18 cellular contexts compared by ENCODE assay signal in the genomic region with DNA sequence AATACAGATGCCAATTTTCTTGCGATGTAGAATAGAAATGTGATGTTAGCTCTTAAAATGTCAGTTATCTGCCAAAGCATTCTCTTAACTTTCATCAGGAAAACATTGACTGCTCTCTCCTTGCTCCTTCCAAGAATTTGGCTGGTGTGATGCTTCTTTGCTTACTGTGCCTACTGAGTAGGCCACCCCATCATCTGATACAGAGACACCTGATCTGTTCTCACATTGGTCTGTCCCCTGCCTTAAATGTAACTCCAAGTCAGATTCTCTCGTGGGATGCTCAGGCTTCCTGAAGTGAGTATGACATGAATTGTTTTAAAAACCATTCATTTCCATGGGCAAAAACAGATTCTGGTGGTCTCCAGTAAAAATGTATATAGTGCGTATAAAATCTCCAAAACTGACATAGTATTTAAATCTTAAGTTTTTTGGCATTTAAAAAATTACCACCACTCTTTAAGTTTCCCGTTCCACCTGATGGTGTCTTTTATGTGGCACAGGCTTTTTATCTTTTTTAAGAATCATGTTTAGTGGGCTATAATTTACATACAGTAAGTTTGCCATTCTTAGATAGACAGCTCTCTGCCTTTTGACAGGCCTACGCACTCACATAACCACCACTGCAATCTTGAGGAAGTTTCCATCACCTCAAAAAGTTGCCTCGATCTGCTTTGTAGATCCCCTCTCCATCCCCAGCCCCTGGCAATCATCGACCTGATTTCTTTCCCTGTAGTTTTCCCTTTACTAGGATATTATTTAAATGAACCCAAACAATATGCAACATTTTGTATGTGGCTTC. TPM values are rescaled to one million over a fixed set of nuclear protein-coding genes. Genes with fewer than 3 reads are reported as not detected.
A peak's percentile ranks its signal among the peaks of the same experiment; 100 is the strongest.
DNase-seq lines count a peak whose midpoint lies in the region; ATAC-seq, FAIRE-seq and TF ChIP-seq lines count a peak whose summit lies in the region.
"Had no signal": no experiment of that assay in that cellular context is flagged by ENCODE, and none has a peak within 500 bp of the region (broad histone marks: within the 10 kb centered on the region; RNA-seq: fewer than 3 reads in every experiment).

No MANE protein-coding gene starts in this region.

- H3K4me3 ChIP-seq in GM12878 (no peak overlapping the region), left ventricle myocardium inferior (no peak overlapping the region)
- H3K4me3 ChIP-seq: SK-N-MC, transverse colon had no signal

- POLR2A ChIA-PET in GM12878 (lab: Charles Lee): no interaction called here

- no peak for TF ChIP-seq CTCF in GM12878 (IDR thresholded peaks at IDR 0.05 in 2 of 3, conservative IDR thresholded peaks at IDR 0.05 in 1 of 3; ENCODE audit: control insufficient read depth in 2 of 3, extremely low read depth in 1 of 3, insufficient read depth in 1 of 3, low read depth in 3 of 3, low read length in 3 of 3)
- no peak for TF ChIP-seq CTCF in left ventricle myocardium inferior (IDR thresholded peaks at IDR 0.05; ENCODE audit: borderline replicate concordance)

- H3K27me3 ChIP-seq in GM12878 (replicated peaks in 1 of 2; ENCODE audit: control insufficient read depth in 2 of 2, insufficient read depth in 2 of 2, low read length in 1 of 2): no peaks in the 10 kb centered on the region
- no peaks in the 10 kb centered on the region for H3K27me3 ChIP-seq in left ventricle myocardium inferior (ENCODE audit: low read depth)
- H3K27me3 ChIP-seq: transverse colon had no signal

- RAD21 ChIA-PET in GM12878 (lab: Charles Lee; ENCODE audit: unreplicated experiment): interaction anchor here (1.0 to 1.1 kb wide), 2 partner anchors 58 to 307 kb away, joined by 3 to 4 read pairs; no protein-coding TSS in a partner anchor

- peaks cover 52% of the 10 kb centered on the region for H3K36me3 Mint-ChIP-seq in T-helper 2 cell treated with Interferon-gamma antibody and Interleukin-4, amounts not matched to agents 5 μg/mL and 100 μg/mL, for 36 hours (ENCODE audit: low read depth)
- H3K36me3 Mint-ChIP-seq in stimulated activated naive CD8-positive, alpha-beta T cell treated with anti-CD3 and anti-CD28 coated beads, Interleukin-15, Interleukin-2, amounts not matched to agents 100 ng/mL and 50 ng/mL, for 24 hours (ENCODE audit: low read depth): peaks cover 61% of the 10 kb centered on the region

- no peak for FAIRE-seq in GM12878 (lab: Jason Lieb, UNC)
- FAIRE-seq: kidney, RCC 7860 had no signal

- no peak for TF ChIP-seq RAD21 in GM12878 (IDR thresholded peaks at IDR 0.05; ENCODE audit: insufficient read depth, low read depth, low read length)

- peak overlapping the region; percentile 77 for H3K27ac Mint-ChIP-seq in T-helper 2 cell treated with Interferon-gamma antibody and Interleukin-4, amounts not matched to agents 5 μg/mL and 100 μg/mL, for 36 hours
- H3K27ac Mint-ChIP-seq in stimulated activated naive CD8-positive, alpha-beta T cell treated with anti-CD3 and anti-CD28 coated beads, Interleukin-15, Interleukin-2, amounts not matched to agents 100 ng/mL and 50 ng/mL, for 24 hours: peak overlapping the region; percentile 97
- H3K27ac Mint-ChIP-seq: dendritic cell treated with granulocyte-macrophage colony-stimulating factor and Interleukin-4, amounts not matched to agents 40 ng/mL and 50 ng/mL, for 4 days; nephron had no signal

- no peaks in the 10 kb centered on the region for H3K9me3 Mint-ChIP-seq in T-helper 2 cell treated with Interferon-gamma antibody and Interleukin-4, amounts not matched to agents 5 μg/mL and 100 μg/mL, for 36 hours
- H3K9me3 Mint-ChIP-seq in stimulated activated naive CD8-positive, alpha-beta T cell treated with anti-CD3 and anti-CD28 coated beads, Interleukin-15, Interleukin-2, amounts not matched to agents 100 ng/mL and 50 ng/mL, for 24 hours: peaks cover 3% of the 10 kb centered on the region
- H3K9me3 Mint-ChIP-seq: dendritic cell treated with granulocyte-macrophage colony-stimulating factor and Interleukin-4, amounts not matched to agents 40 ng/mL and 50 ng/mL, for 4 days had no signal

- H3K4me1 ChIP-seq in GM12878 (ENCODE audit: control insufficient read depth, insufficient read depth, low read length) (no peaks in the 10 kb centered on the region), left ventricle myocardium inferior (no peaks in the 10 kb centered on the region)

- H3K79me2 ChIP-seq in GM12878 (ENCODE audit: control insufficient read depth, insufficient read depth, low read length): no peaks in the 10 kb centered on the region

- no TSS peak for BruUV-seq in GM12878 (replicated peaks; lab: Mats Ljungman, UMichigan)

- DNase-seq in activated T-cell treated with anti-CD3 and anti-CD28 coated beads for 4 hours (peak; percentile 20), GM12878 (ENCODE audit: low read depth, low spot score) (no peak), left ventricle myocardium inferior (no peak), middle frontal gyrus (ENCODE audit: extremely low spot score, low spot score) (no peak)
- no peak for DNase-seq in activated T-cell treated with anti-CD3 and anti-CD28 coated beads, Interleukin-2, amount 50 U/mL, for 1 hour
- DNase-seq in T-helper 2 cell treated with Interferon-gamma antibody and Interleukin-4, amounts not matched to agents 5 μg/mL and 100 μg/mL, for 36 hours (ENCODE audit: low spot score): peak; percentile 53
- DNase-seq: H7, hypothalamus, kidney, NCI-H1436, posterior cingulate gyrus, transverse colon had no signal

- SMC1A ChIA-PET in GM12878 (lab: Charles Lee; ENCODE audit: uncharacterized antibody, unreplicated experiment): interaction anchor here (0.8 to 1.3 kb wide), 3 partner anchors 10 to 59 kb away, joined by 3 to 5 read pairs (median 3); no protein-coding TSS in a partner anchor

- H3K4me1 Mint-ChIP-seq in T-helper 2 cell treated with Interferon-gamma antibody and Interleukin-4, amounts not matched to agents 5 μg/mL and 100 μg/mL, for 36 hours (ENCODE audit: low read depth): peaks cover 49% of the 10 kb centered on the region
- peaks cover 84% of the 10 kb centered on the region for H3K4me1 Mint-ChIP-seq in stimulated activated naive CD8-positive, alpha-beta T cell treated with anti-CD3 and anti-CD28 coated beads, Interleukin-15, Interleukin-2, amounts not matched to agents 100 ng/mL and 50 ng/mL, for 24 hours (ENCODE audit: low read depth)
- H3K4me1 Mint-ChIP-seq: nephron had no signal

- ATAC-seq in GM12878: peak; percentile 32; the same call in 2 of the 3 replicates
- no peak for ATAC-seq in HG03159 (IDR thresholded peaks at IDR 0.05; ENCODE audit: unreplicated experiment)

- intact Hi-C loops in GM12878 (cut with micrococcal nuclease; ENCODE audit: unreplicated experiment): no loop called here
- intact Hi-C loops in left ventricle myocardium inferior (cut with micrococcal nuclease): no loop called here

- H4K20me1 ChIP-seq in GM12878 (ENCODE audit: control insufficient read depth, insufficient read depth): no peaks in the 10 kb centered on the region

- 74% methylated on average over 7 of the region's 7 CpGs for WGBS in GM12878 (ENCODE audit: insufficient coverage, insufficient replicate concordance, low lambda C conversion rate, missing lambda C conversion rate)

- no peak overlapping the region for H3K4me2 ChIP-seq in GM12878 (ENCODE audit: control insufficient read depth, insufficient read depth)

- CTCF ChIA-PET in GM12878 (lab: Yijun Ruan, JAX): interaction anchor here (1.1 to 1.2 kb wide), 2 partner anchors 12 to 15 kb away, joined by 3 read pairs; no protein-coding TSS in a partner anchor

- H2AFZ ChIP-seq in GM12878 (ENCODE audit: control insufficient read depth, low read depth, low read length): no peak overlapping the region

- H3K36me3 ChIP-seq in GM12878 (ENCODE audit: control insufficient read depth in 2 of 2, insufficient read depth in 2 of 2, low read length in 1 of 2) (no peaks in the 10 kb centered on the region; a peak in 2 of 4 replicates), left ventricle myocardium inferior (peaks cover 27% of the 10 kb centered on the region)
- H3K36me3 ChIP-seq: transverse colon had no signal

- no peak for TF ChIP-seq POLR2A in GM12878 (IDR thresholded peaks at IDR 0.05; ENCODE audit: low read depth, low read length)

- in situ Hi-C loops in GM12878 (cut with MboI): no loop called here

- H3K9me3 ChIP-seq in GM12878 (replicated peaks; ENCODE audit: control insufficient read depth, insufficient read depth, low read length) (0 out of 3 replicates have a peak, but pooled peaks cover 1% of the 10 kb centered on the region), left ventricle myocardium inferior (replicated peaks) (peaks cover 10% of the 10 kb centered on the region)
- H3K9me3 ChIP-seq: transverse colon had no signal

- no peaks in the 10 kb centered on the region for H3K27me3 Mint-ChIP-seq in T-helper 2 cell treated with Interferon-gamma antibody and Interleukin-4, amounts not matched to agents 5 μg/mL and 100 μg/mL, for 36 hours (ENCODE audit: low read depth)
- no peaks in the 10 kb centered on the region for H3K27me3 Mint-ChIP-seq in stimulated activated naive CD8-positive, alpha-beta T cell treated with anti-CD3 and anti-CD28 coated beads, Interleukin-15, Interleukin-2, amounts not matched to agents 100 ng/mL and 50 ng/mL, for 24 hours
- H3K27me3 Mint-ChIP-seq: dendritic cell treated with granulocyte-macrophage colony-stimulating factor and Interleukin-4, amounts not matched to agents 40 ng/mL and 50 ng/mL, for 4 days had no signal

- no peak for TF ChIP-seq EP300 in GM12878 (IDR thresholded peaks at IDR 0.05; ENCODE audit: borderline replicate concordance in 1 of 2, control insufficient read depth in 1 of 2, low read depth in 2 of 2, low read length in 2 of 2)

- no peak overlapping the region for H3K27ac ChIP-seq in GM12878 (ENCODE audit: control insufficient read depth, insufficient read depth)
- no peak overlapping the region for H3K27ac ChIP-seq in left ventricle myocardium inferior (replicated peaks)
- H3K27ac ChIP-seq: SK-N-MC, transverse colon had no signal

- H3K4me3 Mint-ChIP-seq in T-helper 2 cell treated with Interferon-gamma antibody and Interleukin-4, amounts not matched to agents 5 μg/mL and 100 μg/mL, for 36 hours: peak overlapping the region; percentile 43
- H3K4me3 Mint-ChIP-seq in stimulated activated naive CD8-positive, alpha-beta T cell treated with anti-CD3 and anti-CD28 coated beads, Interleukin-15, Interleukin-2, amounts not matched to agents 100 ng/mL and 50 ng/mL, for 24 hours: peak overlapping the region; percentile 74
- H3K4me3 Mint-ChIP-seq: dendritic cell treated with granulocyte-macrophage colony-stimulating factor and Interleukin-4, amounts not matched to agents 40 ng/mL and 50 ng/mL, for 4 days; nephron had no signal

- no peak overlapping the region for H3K9ac ChIP-seq in GM12878 (ENCODE audit: control insufficient read depth, insufficient read depth, low read length)

RNA-seq across cellular contexts. Expression of a gene that starts 36.6 kb away (rescaled TPM):
- total RNA-seq in GM12878 (2013; cell fraction: nucleolus; rRNA removed): 24.5 and 32.9 TPM in 2 replicates
- 18.2 and 26.3 TPM in 2 replicates for total RNA-seq in GM12878 (2014; rRNA removed)
- total RNA-seq in GM12878 (2014; rRNA removed; fragmentation: Illumina TruSeq; extraction: Trizol): 28.0 and 30.3 TPM in 2 replicates
- 26.1 and 27.7 TPM in 2 replicates for total RNA-seq in GM12878 (2021)
- polyA plus RNA-seq in GM12878 (2011; ENCODE audit: low read depth): 12.6 TPM
- polyA plus RNA-seq in GM12878 (2011; rRNA removed): 56.6 and 59.8 TPM in 2 replicates
- 33.5 and 49.0 TPM in 2 replicates for polyA plus RNA-seq in GM12878 (2011; cell fraction: cytosol; rRNA removed)
- polyA plus RNA-seq in GM12878 (2011; cell fraction: nucleus; rRNA removed): 16.7 and 18.0 TPM in 2 replicates
- polyA plus RNA-seq in GM12878 (2012): 13.1 and 16.0 TPM in 2 replicates
- 47.6 and 53.7 TPM in 2 replicates for polyA plus RNA-seq in GM12878 (2014; fragmentation: Illumina TruSeq; extraction: Trizol)
- polyA plus RNA-seq in GM12878 (2014; fragmentation: Nextera tagmentation; extraction: Ambion mirVana): 10 to 100 TPM; 12.3 to 21.9 TPM
- 34.9 and 39.9 TPM in 2 replicates for polyA plus RNA-seq in GM12878 (2014; rRNA removed)
- 10 to 100 TPM; 58.1 to 64.4 TPM for polyA plus RNA-seq in GM12878 (2016; fragmentation: Nextera tagmentation; extraction: Ambion mirVana)
- polyA minus RNA-seq in GM12878 (2011; rRNA and poly(A)+ RNA removed): 15.0 and 19.3 TPM in 2 replicates
- 6.4 and 13.5 TPM in 2 replicates for polyA minus RNA-seq in GM12878 (2011; cell fraction: cytosol; rRNA and poly(A)+ RNA removed)
- 12.8 and 21.8 TPM in 2 replicates for polyA minus RNA-seq in GM12878 (2011; cell fraction: nucleus; rRNA and poly(A)+ RNA removed)
- total RNA-seq in left ventricle myocardium inferior: 63.5 TPM

RNA-seq across cellular contexts. Expression of a gene that starts 57.4 kb away (rescaled TPM):
- total RNA-seq in GM12878 (2013; cell fraction: nucleolus; rRNA removed): 121 and 125 TPM in 2 replicates
- total RNA-seq in GM12878 (2014; rRNA removed) (35.4 and 37.9 TPM in 2 replicates), GM12878 (2014; rRNA removed; fragmentation: Illumina TruSeq; extraction: Trizol) (22.6 and 24.4 TPM in 2 replicates), GM12878 (2021) (31.9 and 34.3 TPM in 2 replicates), left ventricle myocardium inferior (10.9 TPM)
- 10.1 TPM for polyA plus RNA-seq in GM12878 (2011; ENCODE audit: low read depth)
- polyA plus RNA-seq in GM12878 (2011; rRNA removed) (31.9 and 42.2 TPM in 2 replicates), GM12878 (2014; fragmentation: Illumina TruSeq; extraction: Trizol) (22.2 and 22.3 TPM in 2 replicates), GM12878 (2014; fragmentation: Nextera tagmentation; extraction: Ambion mirVana) (1 to 10 TPM; 3.3 to 3.6 TPM), GM12878 (2014; rRNA removed) (30.3 and 35.2 TPM in 2 replicates), GM12878 (2016; fragmentation: Nextera tagmentation; extraction: Ambion mirVana) (10 to 100 TPM; 46.4 to 49.1 TPM)
- polyA plus RNA-seq in GM12878 (2011; cell fraction: cytosol; rRNA removed): 38.5 and 49.2 TPM in 2 replicates
- 71.2 and 92.5 TPM in 2 replicates for polyA plus RNA-seq in GM12878 (2011; cell fraction: nucleus; rRNA removed)
- polyA plus RNA-seq in GM12878 (2012): 11.0 and 12.3 TPM in 2 replicates
- polyA minus RNA-seq in GM12878 (2011; rRNA and poly(A)+ RNA removed): 46.1 and 55.5 TPM in 2 replicates
- polyA minus RNA-seq in GM12878 (2011; cell fraction: cytosol; rRNA and poly(A)+ RNA removed): 10.7 and 21.7 TPM in 2 replicates
- polyA minus RNA-seq in GM12878 (2011; cell fraction: nucleus; rRNA and poly(A)+ RNA removed): 37.5 and 75.9 TPM in 2 replicates

Comparison
In these comparisons a context has a peak if more than half of its experiments do, and no peak if none do; other contexts are left out.
1. DNase-seq: peak in activated T-cell treated with anti-CD3 and anti-CD28 coated beads for 4 hours (single experiment) and T-helper 2 cell treated with Interferon-gamma antibody and Interleukin-4, amounts not matched to agents 5 μg/mL and 100 μg/mL, for 36 hours (single experiment); none in activated T-cell treated with anti-CD3 and anti-CD28 coated beads, Interleukin-2, amount 50 U/mL, for 1 hour (single experiment), GM12878 (single experiment), left ventricle myocardium inferior (single experiment) and middle frontal gyrus (single experiment).